1 cellular context compared by ENCODE assay signal in the genomic region with DNA sequence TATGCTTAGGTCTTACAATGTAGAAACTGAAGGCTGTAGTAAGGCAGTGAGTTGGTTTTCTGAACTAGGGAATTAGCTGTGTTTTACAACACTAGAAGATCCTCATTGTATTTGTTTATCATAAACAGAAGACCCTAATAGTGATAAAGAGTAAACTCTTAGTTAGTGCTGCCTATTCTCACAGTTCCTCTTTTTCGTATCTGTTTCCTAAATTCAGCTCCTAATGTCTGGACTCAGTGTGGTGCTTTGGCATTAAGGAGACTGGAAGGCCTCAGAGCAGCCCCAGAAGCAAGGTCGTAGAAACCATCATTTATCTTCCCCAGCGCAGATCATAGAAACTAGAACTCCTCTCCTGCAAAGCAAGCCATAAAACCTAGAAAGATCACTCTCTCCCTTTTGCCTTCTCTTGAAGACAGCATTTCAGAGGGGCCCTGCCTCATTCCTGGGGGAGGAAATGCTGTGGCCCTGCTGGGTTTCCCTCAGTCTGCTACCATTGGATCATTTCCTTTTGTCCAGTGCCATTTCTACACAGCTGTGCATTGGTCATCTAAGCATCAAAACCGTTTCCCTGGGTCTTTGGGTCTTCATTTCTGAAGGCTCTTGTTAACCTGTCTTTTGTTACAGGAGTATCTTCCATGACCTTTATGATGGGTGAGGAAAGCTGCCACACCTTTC.
TF ChIP-seq lines count a peak whose summit lies in the region.

No MANE protein-coding gene starts in this region.

TF ChIP-seq in K562, 482 proteins besides CTCF, POLR2A, EP300 and RAD21:
- TF ChIP-seq SMARCB1 (IDR thresholded peaks at IDR 0.05; ENCODE audit: insufficient read length, low read depth) (no peak), KLF13 (tag; IDR thresholded peaks at IDR 0.05; ENCODE audit: borderline replicate concordance, low read depth) (no peak), ZNF77 (CRISPR knock-in tag; IDR thresholded peaks at IDR 0.05) (no peak), SPI1 (IDR thresholded peaks at IDR 0.05; ENCODE audit: borderline replicate concordance, low read depth, low read length) (peak; percentile 89), HDAC1 (IDR thresholded peaks at IDR 0.05) (no peak)
